15 cellular contexts compared by ENCODE assay signal in the genomic region with DNA sequence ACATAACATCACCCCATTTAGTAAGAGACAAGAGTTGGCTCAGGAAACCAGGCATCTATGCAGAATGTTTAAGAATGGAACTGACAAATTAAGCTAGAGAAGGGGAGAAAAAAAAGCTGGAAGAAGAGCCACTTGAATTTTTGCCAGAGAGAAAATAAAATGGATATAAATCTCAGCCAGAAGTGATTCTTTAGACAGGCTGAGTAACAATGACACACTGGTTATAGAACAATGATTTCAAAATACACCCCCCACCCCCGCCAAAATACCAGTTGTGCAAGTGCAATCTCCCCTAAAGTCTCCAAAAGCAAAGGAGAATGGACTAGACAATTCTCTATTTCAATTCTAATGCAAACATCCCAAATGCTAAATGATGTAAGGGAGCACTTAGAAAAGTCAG. TPM values are rescaled to one million over a fixed set of nuclear protein-coding genes. Genes with fewer than 3 reads are reported as not detected.
DNase-seq lines count a peak whose midpoint lies in the region; ATAC-seq, FAIRE-seq and TF ChIP-seq lines count a peak whose summit lies in the region.
"Had no signal": no experiment of that assay in that cellular context is flagged by ENCODE, and none has a peak within 500 bp of the region (broad histone marks: within the 10 kb centered on the region; RNA-seq: fewer than 3 reads in every experiment).

No MANE protein-coding gene starts in this region.

- DNase-seq in AG20443 (ENCODE audit: low spot score), result peak; percentile 62
- peak; percentile 13 for DNase-seq in M059J (ENCODE audit: low read depth)
- DNase-seq in endothelial cell (ENCODE audit: low spot score), result no peak
- no peak for DNase-seq in D721Med (ENCODE audit: insufficient read length, low spot score)
- DNase-seq in NCI-H2171 (lab: John Stamatoyannopoulos, UW), result no peak
- DNase-seq: activated B cell treated with CpG ODN at 0.5 μM for 24 hours; activated effector memory CD4-positive, alpha-beta T cell treated with anti-CD3 and anti-CD28 coated beads, Interleukin-2, amount 50 U/mL, for 16 hours; CD4-positive, alpha-beta T cell; GOT3 had no signal

- ATAC-seq in HG02938 (IDR thresholded peaks at IDR 0.05; ENCODE audit: unreplicated experiment) (no peak), HG03196 (IDR thresholded peaks at IDR 0.05; ENCODE audit: unreplicated experiment) (no peak)
- ATAC-seq: K562 had no signal

- H3K36me3 Mint-ChIP-seq in endothelial cell (ENCODE audit: low read depth, unreplicated experiment) (peaks cover 11% of the 10 kb centered on the region), nephron (ENCODE audit: low read depth) (peaks cover 42% of the 10 kb centered on the region)

- H3K9me3 Mint-ChIP-seq in endothelial cell (ENCODE audit: unreplicated experiment) (no peaks in the 10 kb centered on the region), nephron (no peaks in the 10 kb centered on the region)
- H3K9me3 Mint-ChIP-seq: CD4-positive, alpha-beta T cell had no signal

- H3K4me1 Mint-ChIP-seq in endothelial cell (ENCODE audit: unreplicated experiment) (peaks cover 9% of the 10 kb centered on the region), nephron (peaks cover 39% of the 10 kb centered on the region)

- peak overlapping the region; percentile 26 for H3K27ac Mint-ChIP-seq in endothelial cell (ENCODE audit: unreplicated experiment)
- peak overlapping the region; percentile 0 to 48 (median 35) for H3K27ac Mint-ChIP-seq in nephron
- H3K27ac Mint-ChIP-seq: activated B cell treated with CpG ODN at 0.5 μM for 24 hours; CD4-positive, alpha-beta T cell had no signal

- H3K4me3 Mint-ChIP-seq in endothelial cell (ENCODE audit: unreplicated experiment), result no peak overlapping the region
- H3K4me3 Mint-ChIP-seq in nephron, result no peak overlapping the region
- H3K4me3 Mint-ChIP-seq: activated B cell treated with CpG ODN at 0.5 μM for 24 hours; CD4-positive, alpha-beta T cell had no signal

- TF ChIP-seq CTCF in endothelial cell (IDR thresholded peaks at IDR 0.05; ENCODE audit: unreplicated experiment) (no peak), nephron (IDR thresholded peaks at IDR 0.05; ENCODE audit: unreplicated experiment in 3 of 3) (no peak), D721Med (IDR thresholded peaks at IDR 0.05; ENCODE audit: insufficient read depth, missing control alignments) (no peak)

- H3K27me3 Mint-ChIP-seq in endothelial cell (ENCODE audit: unreplicated experiment) (no peaks in the 10 kb centered on the region), nephron (ENCODE audit: low read depth) (no peaks in the 10 kb centered on the region)
- H3K27me3 Mint-ChIP-seq: activated B cell treated with CpG ODN at 0.5 μM for 24 hours; CD4-positive, alpha-beta T cell had no signal

- no peak for FAIRE-seq in D721Med (lab: Jason Lieb, UNC)
- FAIRE-seq: colon, K562, RCC 7860 had no signal

RNA-seq across cellular contexts. Expression of a gene that starts 22.4 kb away (rescaled TPM):
- total RNA-seq in M059J (2014; rRNA removed; shearing (Covaris generic)), result 112 and 121 TPM in 2 replicates
- total RNA-seq in endothelial cell (ENCODE audit: unreplicated experiment), result 63.0 TPM

RNA-seq across cellular contexts. Expression of a gene that starts 26.4 kb away (rescaled TPM):
- 63.5 and 66.4 TPM in 2 replicates for total RNA-seq in M059J (2014; rRNA removed; shearing (Covaris generic))
- 113 TPM for total RNA-seq in endothelial cell (ENCODE audit: unreplicated experiment)

RNA-seq across cellular contexts. Expression of a gene that starts 29.3 kb away (rescaled TPM):
- total RNA-seq in M059J (2014; rRNA removed; shearing (Covaris generic)), result 40.0 and 41.3 TPM in 2 replicates
- total RNA-seq in endothelial cell (ENCODE audit: unreplicated experiment), result 32.1 TPM

RNA-seq across cellular contexts. Expression of a gene that starts 39.7 kb away (rescaled TPM):
- 0.99 and 3.7 TPM in 2 replicates for total RNA-seq in M059J (2014; rRNA removed; shearing (Covaris generic))
- total RNA-seq in endothelial cell (ENCODE audit: unreplicated experiment), result 1.2 TPM
- total RNA-seq: K562 had no signal

Comparison
In these comparisons a context has a peak if more than half of its experiments do, and no peak if none do; other contexts are left out.
1. DNase-seq: peak in AG20443 (single experiment) and M059J (single experiment); none in endothelial cell (single experiment), D721Med (single experiment) and NCI-H2171 (single experiment).